Comparison of ENCODE assay signal across 17 cellular contexts in the genomic region with DNA sequence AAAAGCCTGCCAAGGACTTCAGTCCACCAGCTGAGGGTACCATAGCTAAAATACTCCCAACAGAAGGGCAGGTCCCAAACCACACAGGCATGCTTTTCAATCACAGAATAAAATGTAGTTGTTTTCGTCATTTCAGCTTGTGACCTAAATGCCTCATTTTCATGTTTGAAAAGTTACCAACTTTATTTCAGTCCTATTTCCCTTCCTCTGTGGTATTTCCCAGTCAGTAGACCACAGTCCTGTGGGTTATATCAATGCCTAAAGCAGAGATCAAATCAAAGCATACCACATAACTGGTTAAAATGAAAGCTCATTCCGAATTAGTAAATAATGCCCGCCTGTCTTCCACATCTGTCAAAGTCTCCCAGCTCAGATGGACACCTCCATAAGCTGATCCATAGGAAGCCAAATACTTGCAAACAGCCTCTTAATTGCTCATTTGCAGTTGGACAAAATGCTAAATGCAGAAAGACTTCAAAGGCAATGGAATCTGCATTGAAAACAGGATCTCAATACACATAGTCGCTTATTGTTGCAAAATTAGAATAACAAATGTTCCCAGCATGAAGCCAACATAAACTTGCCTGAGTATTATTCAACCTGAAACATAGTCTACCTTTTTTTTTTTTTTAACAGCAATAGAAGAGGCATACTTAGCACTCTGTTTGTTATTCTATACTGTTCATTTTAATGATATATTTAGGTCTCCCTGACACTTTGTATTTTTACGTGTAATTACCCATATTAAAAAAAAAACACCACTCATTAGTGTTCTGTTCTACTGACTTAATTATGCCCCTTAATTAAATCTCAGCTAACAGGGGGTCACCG. TPM values are rescaled to one million over a fixed set of nuclear protein-coding genes. Genes with fewer than 3 reads are reported as not detected.
DNase-seq lines count a peak whose midpoint lies in the region; ATAC-seq and TF ChIP-seq lines count a peak whose summit lies in the region.
"Had no signal": no experiment of that assay in that cellular context is flagged by ENCODE, and none has a peak within 500 bp of the region (broad histone marks: within the 10 kb centered on the region; RNA-seq: fewer than 3 reads in every experiment).

No MANE protein-coding gene starts in this region.

- no peak for TF ChIP-seq CTCF in AG10803 (conservative IDR thresholded peaks at IDR 0.05; ENCODE audit: low read length)
- TF ChIP-seq CTCF in WTC11 (IDR thresholded peaks at IDR 0.05), result no peak
- TF ChIP-seq CTCF in gastrocnemius medialis (IDR thresholded peaks at IDR 0.05 in 4 of 5, conservative IDR thresholded peaks at IDR 0.05 in 1 of 5), result no peak

- no peak for TF ChIP-seq POLR2A in gastrocnemius medialis (IDR thresholded peaks at IDR 0.05)

- peaks cover 62% of the 10 kb centered on the region for H3K4me1 Mint-ChIP-seq in WTC11

- H3K9ac ChIP-seq in HUES6 (ENCODE audit: low read length) (peak overlapping the region; percentile 15), iPS-15b (ENCODE audit: low read depth, low read length) (no peak overlapping the region)

- ATAC-seq in WTC11 (peak; percentile 51), HG03469 (IDR thresholded peaks at IDR 0.05; ENCODE audit: unreplicated experiment) (no peak), gastrocnemius medialis (no peak)
- ATAC-seq: heart right ventricle, left lung, psoas muscle had no signal

- H3K27me3 ChIP-seq in HUES6 (ENCODE audit: control insufficient read depth, insufficient read depth, low read length) (no peaks in the 10 kb centered on the region), iPS-15b (ENCODE audit: control insufficient read depth, insufficient read depth, low read length) (peaks cover 11% of the 10 kb centered on the region), gastrocnemius medialis (no peaks in the 10 kb centered on the region)

- peak overlapping the region; percentile 49 for H3K4me3 Mint-ChIP-seq in WTC11

- H3K4me1 ChIP-seq in HUES6 (ENCODE audit: control insufficient read depth, insufficient read depth, low read length), result peaks cover 38% of the 10 kb centered on the region
- peaks cover 31% of the 10 kb centered on the region for H3K4me1 ChIP-seq in iPS-15b (ENCODE audit: control insufficient read depth, insufficient read depth, low read length)
- peaks cover 0 to 8% of the 10 kb centered on the region in 2 donors for H3K4me1 ChIP-seq in gastrocnemius medialis
- H3K4me1 ChIP-seq: left lung had no signal

- 0 out of 2 replicates have a peak overlapping the region, but pooled peaks have one; percentile 3 for H3K27ac Mint-ChIP-seq in WTC11
- H3K27ac Mint-ChIP-seq: activated T-helper 2 cell treated with anti-CD3 and anti-CD28 coated beads, Interferon-gamma antibody, Interleukin-2, Interleukin-4, amounts not matched to agents 10 μg/mL and 5 μg/mL and 100 μg/mL, durations not matched to agents 14 hours and 24 hours and 36 hours had no signal

- H3K36me3 Mint-ChIP-seq in WTC11, result no peaks in the 10 kb centered on the region

- no peaks in the 10 kb centered on the region for H3K36me3 ChIP-seq in HUES6 (ENCODE audit: control insufficient read depth, insufficient read depth, low read length)
- H3K36me3 ChIP-seq in iPS-15b (ENCODE audit: control insufficient read depth, insufficient read depth, low read length), result no peaks in the 10 kb centered on the region
- no peaks in the 10 kb centered on the region for H3K36me3 ChIP-seq in gastrocnemius medialis
- H3K36me3 ChIP-seq: heart right ventricle, left lung had no signal

- H3K27ac ChIP-seq in HUES6 (ENCODE audit: low read depth, low read length) (peak overlapping the region; percentile 26; the same call in 1 of the 2 replicates), gastrocnemius medialis (peak overlapping the region in 2 of 4 donors; percentile 12 to 26)
- H3K27ac ChIP-seq: epithelial cell of prostate, left lung, psoas muscle had no signal

- intact Hi-C loops in gastrocnemius medialis (cut with DNase I; ENCODE audit: low total_unique reads), result no loop called here

- POLR2A ChIA-PET in WTC11 (lab: Charles Lee), result no interaction called here

- no peaks in the 10 kb centered on the region for H3K9me3 ChIP-seq in HUES6 (ENCODE audit: control insufficient read depth, insufficient read depth, low read depth, low read length)
- no peaks in the 10 kb centered on the region for H3K9me3 ChIP-seq in iPS-15b (ENCODE audit: control insufficient read depth, insufficient read depth, low read length)
- no peaks in the 10 kb centered on the region for H3K9me3 ChIP-seq in gastrocnemius medialis
- H3K9me3 ChIP-seq: heart right ventricle, left lung, psoas muscle had no signal

- peak; percentile 31 for DNase-seq in AG10803 (ENCODE audit: low read depth)
- no peak for DNase-seq in WTC11 (ENCODE audit: low spot score)
- no peak for DNase-seq in NCI-H1694 (lab: John Stamatoyannopoulos, UW)
- DNase-seq in gastrocnemius medialis, result no peak
- DNase-seq in hippocampal formation (lab: John Stamatoyannopoulos, UW), result no peak
- DNase-seq: activated CD8-positive, alpha-beta memory T cell treated with anti-CD3 and anti-CD28 coated beads for 24 hours; cerebellar nuclear complex; heart right ventricle; KBM-7; left lung; NCI-H146; psoas muscle had no signal

- H3K27me3 Mint-ChIP-seq in WTC11 (ENCODE audit: low read depth), result peaks cover 4% of the 10 kb centered on the region

- in situ Hi-C loops in gastrocnemius medialis (cut with MboI; ENCODE audit: low sequenced_read_pairs in 4 of 4), result no loop called here

- no peak overlapping the region for H3K4me3 ChIP-seq in AG10803 (ENCODE audit: low read length)
- H3K4me3 ChIP-seq in HUES6 (ENCODE audit: low read depth, low read length), result peak overlapping the region; percentile 12
- peak overlapping the region; percentile 14 for H3K4me3 ChIP-seq in iPS-15b (ENCODE audit: low read depth, low read length)
- H3K4me3 ChIP-seq in gastrocnemius medialis, result peak overlapping the region in 1 of 4 donors; percentile 0
- H3K4me3 ChIP-seq: left lung, psoas muscle had no signal

- H3K9me3 Mint-ChIP-seq in WTC11, result no peaks in the 10 kb centered on the region
- H3K9me3 Mint-ChIP-seq: activated T-helper 2 cell treated with anti-CD3 and anti-CD28 coated beads, Interferon-gamma antibody, Interleukin-2, Interleukin-4, amounts not matched to agents 10 μg/mL and 5 μg/mL and 100 μg/mL, durations not matched to agents 14 hours and 24 hours and 36 hours had no signal

- CTCF ChIA-PET in WTC11 (lab: Charles Lee), result interaction anchor here (1.9 kb wide), 1 partner anchor 10 kb away, joined by 7 read pairs; no protein-coding TSS in a partner anchor

TF ChIP-seq in WTC11, 78 proteins besides CTCF, POLR2A, EP300 and RAD21:
- TF ChIP-seq CREM (CRISPR knock-in tag; IDR thresholded peaks at IDR 0.05), result peak; percentile 29; the same call in 1 of the 2 replicates
- TF ChIP-seq, protein P1, sequence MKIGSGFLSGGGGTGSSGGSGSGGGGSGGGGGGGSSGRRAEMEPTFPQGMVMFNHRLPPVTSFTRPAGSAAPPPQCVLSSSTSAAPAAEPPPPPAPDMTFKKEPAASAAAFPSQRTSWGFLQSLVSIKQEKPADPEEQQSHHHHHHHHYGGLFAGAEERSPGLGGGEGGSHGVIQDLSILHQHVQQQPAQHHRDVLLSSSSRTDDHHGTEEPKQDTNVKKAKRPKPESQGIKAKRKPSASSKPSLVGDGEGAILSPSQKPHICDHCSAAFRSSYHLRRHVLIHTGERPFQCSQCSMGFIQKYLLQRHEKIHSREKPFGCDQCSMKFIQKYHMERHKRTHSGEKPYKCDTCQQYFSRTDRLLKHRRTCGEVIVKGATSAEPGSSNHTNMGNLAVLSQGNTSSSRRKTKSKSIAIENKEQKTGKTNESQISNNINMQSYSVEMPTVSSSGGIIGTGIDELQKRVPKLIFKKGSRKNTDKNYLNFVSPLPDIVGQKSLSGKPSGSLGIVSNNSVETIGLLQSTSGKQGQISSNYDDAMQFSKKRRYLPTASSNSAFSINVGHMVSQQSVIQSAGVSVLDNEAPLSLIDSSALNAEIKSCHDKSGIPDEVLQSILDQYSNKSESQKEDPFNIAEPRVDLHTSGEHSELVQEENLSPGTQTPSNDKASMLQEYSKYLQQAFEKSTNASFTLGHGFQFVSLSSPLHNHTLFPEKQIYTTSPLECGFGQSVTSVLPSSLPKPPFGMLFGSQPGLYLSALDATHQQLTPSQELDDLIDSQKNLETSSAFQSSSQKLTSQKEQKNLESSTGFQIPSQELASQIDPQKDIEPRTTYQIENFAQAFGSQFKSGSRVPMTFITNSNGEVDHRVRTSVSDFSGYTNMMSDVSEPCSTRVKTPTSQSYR (CRISPR knock-in tag; IDR thresholded peaks at IDR 0.05), result no peak

RNA-seq across cellular contexts. Expression of gene NR5A2, which starts 53.9 kb away (rescaled TPM):
- total RNA-seq in WTC11 (2021) (13.6 to 22.3 TPM (median 17.8 TPM) in 3 replicates), gastrocnemius medialis (1 to 10 TPM; 1.1 to 1.9 (median 1.2) TPM)
- total RNA-seq: activated T-helper 2 cell treated with anti-CD3 and anti-CD28 coated beads, Interferon-gamma antibody, Interleukin-2, Interleukin-4, amounts not matched to agents 10 μg/mL and 5 μg/mL and 100 μg/mL, durations not matched to agents 14 hours and 24 hours and 36 hours had no signal
